In genomic region chr17:36948717-36949460, GRCh38 we compare ENCODE assay signal across 1 cellular context.
TF ChIP-seq lines count a peak whose summit lies in the region.

Gene AATF, plus strand, starts transcription at chr17:36948954. Its CDS starts 172 bp downstream, at chr17:36949126.

TF ChIP-seq in K562, 482 proteins besides CTCF, POLR2A, EP300 and RAD21 (continued from another document and continues in another):
- peak; percentile 100 for TF ChIP-seq E2F6 (IDR thresholded peaks at IDR 0.05; ENCODE audit: borderline replicate concordance in 1 of 2, extremely low read depth in 1 of 2, insufficient read depth in 1 of 2, insufficient read length in 1 of 2, low read depth in 1 of 2, low read length in 1 of 2, poor library complexity in 1 of 2, severe bottlenecking in 1 of 2)
- TF ChIP-seq RHOXF2B (CRISPR knock-in tag; conservative IDR thresholded peaks at IDR 0.05) = no peak
- no peak for TF ChIP-seq NR2F6 (CRISPR knock-in tag; IDR thresholded peaks at IDR 0.05)
- TF ChIP-seq TEAD1 (CRISPR knock-in tag; IDR thresholded peaks at IDR 0.05) = peak in 1 of 2 experiments; percentile 83; a peak in 2 of 4 replicates
- peak; percentile 73 for TF ChIP-seq CBX1 (IDR thresholded peaks at IDR 0.05; ENCODE audit: low read depth)
- TF ChIP-seq ZKSCAN3 (CRISPR knock-in tag; IDR thresholded peaks at IDR 0.05) = no peak
- TF ChIP-seq HOMEZ (CRISPR knock-in tag; IDR thresholded peaks at IDR 0.05) = no peak
- TF ChIP-seq CEBPG (CRISPR knock-in tag; IDR thresholded peaks at IDR 0.05) = 0 out of 2 replicates have a peak, but pooled peaks have one; percentile 15
- TF ChIP-seq CEBPG (tag; conservative IDR thresholded peaks at IDR 0.05 in 1 of 2, IDR thresholded peaks at IDR 0.05 in 1 of 2) = 0 out of 4 replicates have a peak, but pooled peaks of 1 of the 2 experiments have one; percentile 2
- no peak for TF ChIP-seq CBFA2T3 (IDR thresholded peaks at IDR 0.05)
- peak; percentile 85 to 89 for TF ChIP-seq MNT (conservative IDR thresholded peaks at IDR 0.05)
- no peak; the same call in 1 of the 2 replicates for TF ChIP-seq ATF6 (CRISPR knock-in tag; IDR thresholded peaks at IDR 0.05)
- no peak for TF ChIP-seq MCM7 (IDR thresholded peaks at IDR 0.05)
- peak; percentile 99 for TF ChIP-seq ELF1 (tag; IDR thresholded peaks at IDR 0.05)
- peak in 1 of 2 experiments; percentile 91; a peak in 2 of 4 replicates for TF ChIP-seq HDAC1 (IDR thresholded peaks at IDR 0.05)
- TF ChIP-seq NKRF (IDR thresholded peaks at IDR 0.05; ENCODE audit: borderline replicate concordance) = peak; percentile 91
- TF ChIP-seq MCM5 (IDR thresholded peaks at IDR 0.05; ENCODE audit: low read depth) = no peak
- TF ChIP-seq HCFC1 (IDR thresholded peaks at IDR 0.05; ENCODE audit: low read depth, low read length) = peak; percentile 48
- no peak for TF ChIP-seq ZKSCAN8 (CRISPR knock-in tag; IDR thresholded peaks at IDR 0.05)
- no peak for TF ChIP-seq HINFP (tag; conservative IDR thresholded peaks at IDR 0.05; ENCODE audit: low read depth)
- no peak; the same call in 1 of the 2 replicates for TF ChIP-seq KLF1 (tag; IDR thresholded peaks at IDR 0.05)
- no peak for TF ChIP-seq ZNF134 (CRISPR knock-in tag; conservative IDR thresholded peaks at IDR 0.05)
- TF ChIP-seq MCM3 (IDR thresholded peaks at IDR 0.05) = no peak
- peak; percentile 86 for TF ChIP-seq SAP30 (IDR thresholded peaks at IDR 0.05; ENCODE audit: borderline replicate concordance, insufficient read depth, low read depth, low read length, poor library complexity, severe bottlenecking)
- no peak for TF ChIP-seq TRIM25 (IDR thresholded peaks at IDR 0.05; ENCODE audit: borderline replicate concordance)
- no peak for TF ChIP-seq ZNF778 (CRISPR knock-in tag; IDR thresholded peaks at IDR 0.05)
- peak; percentile 97 for TF ChIP-seq CXXC5 (CRISPR knock-in tag; IDR thresholded peaks at IDR 0.05)
- TF ChIP-seq GABPA (tag; conservative IDR thresholded peaks at IDR 0.05; ENCODE audit: low read depth) = peak; percentile 92
- no peak for TF ChIP-seq ETS2 (tag; IDR thresholded peaks at IDR 0.05; ENCODE audit: borderline replicate concordance, poor library complexity, severe bottlenecking)
- TF ChIP-seq ZNF436 (CRISPR knock-in tag; IDR thresholded peaks at IDR 0.05) = no peak
- TF ChIP-seq MXI1 (IDR thresholded peaks at IDR 0.05; ENCODE audit: low read depth, low read length) = no peak; the same call in 1 of the 2 replicates
- no peak for TF ChIP-seq GABPB2 (CRISPR knock-in tag; conservative IDR thresholded peaks at IDR 0.05)
- peak; percentile 19; the same call in 1 of the 2 replicates for TF ChIP-seq ZNF263 (CRISPR knock-in tag; IDR thresholded peaks at IDR 0.05; ENCODE audit: borderline replicate concordance)
- no peak for TF ChIP-seq SNAPC5 (CRISPR knock-in tag; IDR thresholded peaks at IDR 0.05)
- no peak for TF ChIP-seq RBM17 (IDR thresholded peaks at IDR 0.05; ENCODE audit: borderline replicate concordance, low read depth, low read length)
- peak; percentile 44; the same call in 1 of the 2 replicates for TF ChIP-seq HMGXB4 (CRISPR knock-in tag; IDR thresholded peaks at IDR 0.05)
- TF ChIP-seq ZBTB49 (CRISPR knock-in tag; IDR thresholded peaks at IDR 0.05; ENCODE audit: borderline replicate concordance) = no peak
- no peak for TF ChIP-seq ZZZ3 (IDR thresholded peaks at IDR 0.05)
- peak; percentile 4 for TF ChIP-seq PRDM10 (IDR thresholded peaks at IDR 0.05; ENCODE audit: partially characterized antibody)
- peak; percentile 15; the same call in 1 of the 2 replicates for TF ChIP-seq JUND (IDR thresholded peaks at IDR 0.05; ENCODE audit: borderline replicate concordance, low read depth, low read length)
- peak; percentile 46; the same call in 1 of the 3 replicates for TF ChIP-seq JUND (tag; IDR thresholded peaks at IDR 0.05; ENCODE audit: borderline replicate concordance, low read depth, low read length)
- peak; percentile 88 for TF ChIP-seq MEIS2 (IDR thresholded peaks at IDR 0.05; ENCODE audit: partially characterized antibody)
